ENCODE assay signal across 13 cellular contexts in genomic region chr6:53199156-53199555, GRCh38. TPM values are rescaled to one million over a fixed set of nuclear protein-coding genes. Genes with fewer than 3 reads are reported as not detected.
DNase-seq lines count a peak whose midpoint lies in the region; ATAC-seq, FAIRE-seq and TF ChIP-seq lines count a peak whose summit lies in the region.
"Had no signal": no experiment of that assay in that cellular context is flagged by ENCODE, and none has a peak within 500 bp of the region (broad histone marks: within the 10 kb centered on the region; RNA-seq: fewer than 3 reads in every experiment).

No MANE protein-coding gene starts in this region.

- DNase-seq in Ammon's horn (ENCODE audit: low spot score) (peak; percentile 32), GM19238 (ENCODE audit: insufficient read length, low spot score) (peak; percentile 37), H54 (ENCODE audit: insufficient read length, low spot score) (no peak), HFFc6 (no peak), cardiac septum (ENCODE audit: low spot score) (no peak), NCI-H524 (lab: John Stamatoyannopoulos, UW) (no peak)
- DNase-seq: activated CD4-positive, CD25-positive, alpha-beta regulatory T cell treated with anti-CD3 and anti-CD28 coated beads, Interleukin-2, amount 50 U/mL, for 72 hours; NCI-H748 treated with DMSO at 0.1 percent for 48 hours; right lobe of liver had no signal

- H3K27ac Mint-ChIP-seq in IgD-negative memory B cell (peak overlapping the region; percentile 7 to 82 (median 59)), HFFc6 (no peak overlapping the region)

- H3K4me1 Mint-ChIP-seq in IgD-negative memory B cell, result peaks cover 42 to 57% (median 45%) of the 10 kb centered on the region in 3 donors
- H3K4me1 Mint-ChIP-seq in HFFc6 (ENCODE audit: low read depth), result no peaks in the 10 kb centered on the region

- FAIRE-seq in H54 (lab: Jason Lieb, UNC), result no peak
- FAIRE-seq: A204.1, endothelial cell of umbilical vein had no signal

- no peak for TF ChIP-seq POLR2A in H54 (IDR thresholded peaks at IDR 0.05; ENCODE audit: low read depth, low read length)

- ATAC-seq in HG02763 (IDR thresholded peaks at IDR 0.05; ENCODE audit: unreplicated experiment), result peak; percentile 96

- intact Hi-C loops in cardiac septum (cut with DNase I), result no loop called here

- H3K4me3 Mint-ChIP-seq in IgD-negative memory B cell (peak overlapping the region in 3 of 4 donors; percentile 0 to 79 (median 74)), HFFc6 (no peak overlapping the region)

- H3K27me3 Mint-ChIP-seq in IgD-negative memory B cell, result no peaks in the 10 kb centered on the region
- H3K27me3 Mint-ChIP-seq in HFFc6 (ENCODE audit: insufficient read depth), result peaks cover 8% of the 10 kb centered on the region

- H3K36me3 Mint-ChIP-seq in IgD-negative memory B cell (peaks cover 2% of the 10 kb centered on the region), HFFc6 (ENCODE audit: low read depth) (no peaks in the 10 kb centered on the region)

- H3K9me3 Mint-ChIP-seq in IgD-negative memory B cell (peaks cover 0 to 2% (median 0%) of the 10 kb centered on the region in 3 donors), HFFc6 (no peaks in the 10 kb centered on the region)

- TF ChIP-seq CTCF in HFFc6 (IDR thresholded peaks at IDR 0.05), result no peak

RNA-seq across cellular contexts. Expression of gene GCM1, which starts 50.5 kb away (rescaled TPM):
- polyA plus RNA-seq in IgD-negative memory B cell, result not detected
- not detected for total RNA-seq in HFFc6 (2021; fragmentation: NEBNext Ultra II Directional; extraction: Animal tissue kit (Norgen Biotek cat#: 25700))
- not detected for total RNA-seq in cardiac septum
- total RNA-seq: endothelial cell of umbilical vein, right lobe of liver had no signal
- polyA plus RNA-seq: endothelial cell of umbilical vein had no signal

Comparison
In these comparisons a context has a peak if more than half of its experiments do, and no peak if none do; other contexts are left out.
1. DNase-seq: peak in Ammon's horn (single experiment) and GM19238 (single experiment); none in H54 (single experiment), HFFc6 (single experiment), cardiac septum (single experiment) and NCI-H524 (0 of 2).